Comparison of ENCODE assay signal across 24 cellular contexts in the genomic region with DNA sequence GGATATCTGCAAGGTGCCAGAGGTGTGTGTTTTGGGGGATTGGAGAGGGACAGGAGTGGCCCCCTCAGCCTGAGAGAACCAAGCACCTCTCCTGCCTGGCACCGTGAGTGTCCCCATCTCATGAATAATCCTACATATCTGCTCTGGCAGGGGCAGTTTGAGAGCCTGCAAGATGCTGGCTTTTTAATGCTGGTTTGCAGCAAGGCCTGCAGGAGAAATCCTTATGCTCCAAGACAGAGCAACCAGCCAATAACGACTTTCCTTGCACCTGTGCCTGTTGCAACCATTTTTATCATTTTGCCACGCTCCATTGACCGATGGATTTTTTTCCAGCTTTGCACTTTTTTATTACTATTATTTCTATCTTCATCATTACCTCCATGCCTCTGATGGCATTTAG.
"Had no signal": no experiment of that assay in that cellular context is flagged by ENCODE, and none has a peak within 500 bp of the region (broad histone marks: within the 10 kb centered on the region; RNA-seq: fewer than 3 reads in every experiment).

No MANE protein-coding gene starts in this region.

- H3K4me3 ChIP-seq: stomach, suprapubic skin, testis, thoracic aorta, thyroid gland, tibial artery, tibial nerve, transverse colon, upper lobe of left lung, upper lobe of right lung, uterus, vagina had no signal

- DNase-seq: stimulated activated CD4-positive, alpha-beta T cell treated with anti-CD3 and anti-CD28 coated beads, Interleukin-2, amount 100 ng/mL, for 48 hours; stimulated activated CD4-positive, alpha-beta T cell treated with anti-CD3 and anti-CD28 coated beads, Interleukin-4, amount 100 ng/mL, for 1 hour; stimulated activated CD4-positive, alpha-beta T cell treated with anti-CD3 and anti-CD28 coated beads, Interleukin-4, amount 100 ng/mL, for 24 hours; stimulated activated CD4-positive, alpha-beta T cell treated with anti-CD3 and anti-CD28 coated beads, Interleukin-4, amount 100 ng/mL, for 4 hours; stimulated activated CD8-positive, alpha-beta memory T cell treated with anti-CD3 and anti-CD28 coated beads, Interleukin-4, amount 100 ng/mL, for 48 hours; stimulated activated naive B cell treated with anti-CD40 and anti-IgM and Interleukin-4, amounts not matched to agents 10 μg/mL and 1 μg/mL and 100 μg/mL, for 72 hours; stimulated activated naive CD4-positive, alpha-beta T cell; stimulated activated naive CD4-positive, alpha-beta T cell treated with Interleukin-2 at 50 U/mL for 16 hours; stimulated activated naive CD8-positive, alpha-beta T cell treated with anti-CD3 and anti-CD28 coated beads, Interleukin-15, amount 100 ng/mL, for 72 hours; stimulated activated naive CD8-positive, alpha-beta T cell treated with anti-CD3 and anti-CD28 coated beads, Interleukin-15, Interleukin-2, amounts not matched to agents 100 U/mL and 50 U/mL, for 24 hours; stomach; substantia nigra; testis; thyroid gland; tibial artery; transverse colon; trophoblast cell; upper lobe of left lung; upper lobe of right lung; uterus had no signal

- H3K27me3 ChIP-seq: stomach, suprapubic skin, testis, thyroid gland, tibial artery, tibial nerve, transverse colon, upper lobe of left lung, upper lobe of right lung, uterus, vagina had no signal

- H3K4me1 ChIP-seq: stomach, suprapubic skin, testis, thyroid gland, tibial artery, tibial nerve, transverse colon, upper lobe of left lung, upper lobe of right lung, uterus, vagina had no signal

- H3K36me3 ChIP-seq: stomach, suprapubic skin, thoracic aorta, thyroid gland, tibial artery, tibial nerve, transverse colon, upper lobe of left lung, upper lobe of right lung, uterus, vagina had no signal

- H3K9me3 ChIP-seq: stomach, suprapubic skin, testis, thoracic aorta, thyroid gland, tibial artery, tibial nerve, transverse colon, upper lobe of left lung, upper lobe of right lung, uterus, vagina had no signal

- H3K27ac ChIP-seq: stomach, suprapubic skin, testis, thoracic aorta, thyroid gland, tibial artery, tibial nerve, transverse colon, upper lobe of left lung, upper lobe of right lung, uterus, vagina had no signal
